In genomic region chr1:15386128-15386824, GRCh38 we compare ENCODE assay signal across 12 cellular contexts. TPM values are rescaled to one million over a fixed set of nuclear protein-coding genes. Genes with fewer than 3 reads are reported as not detected.
DNase-seq lines count a peak whose midpoint lies in the region; ATAC-seq and TF ChIP-seq lines count a peak whose summit lies in the region.
"Had no signal": no experiment of that assay in that cellular context is flagged by ENCODE, and none has a peak within 500 bp of the region (broad histone marks: within the 10 kb centered on the region; RNA-seq: fewer than 3 reads in every experiment).

No MANE protein-coding gene starts in this region.

- H3K36me3 ChIP-seq in brain microvascular endothelial cell (replicated peaks), result no peaks in the 10 kb centered on the region
- no peaks in the 10 kb centered on the region for H3K36me3 ChIP-seq in left lung

- intact Hi-C loops in left lung (cut with DNase I), result no loop called here

- no peak overlapping the region for H3K27ac ChIP-seq in brain microvascular endothelial cell
- H3K27ac ChIP-seq in left lung, result no peak overlapping the region

- in situ Hi-C loops in brain microvascular endothelial cell (cut with HindIII; ENCODE audit: low pct_ligation_motif_present, low sequenced_read_pairs), result no loop called here

- peaks cover 5 to 14% of the 10 kb centered on the region in 2 donors for H3K4me1 ChIP-seq in left lung

- H3K4me1 Mint-ChIP-seq in activated CD8-positive, alpha-beta memory T cell treated with anti-CD3 and anti-CD28 coated beads, Interleukin-2, amount 10 ng/mL, durations not matched to agents 7 days and 5 days, result peaks cover 14% of the 10 kb centered on the region
- H3K4me1 Mint-ChIP-seq in stimulated activated naive CD8-positive, alpha-beta T cell treated with anti-CD3 and anti-CD28 coated beads, Interleukin-15, amount 100 ng/mL, for 72 hours, result peaks cover 32% of the 10 kb centered on the region

- H3K4me3 Mint-ChIP-seq in activated CD8-positive, alpha-beta memory T cell treated with anti-CD3 and anti-CD28 coated beads, Interleukin-2, amount 10 ng/mL, durations not matched to agents 7 days and 5 days, result no peak overlapping the region
- H3K4me3 Mint-ChIP-seq in stimulated activated naive CD8-positive, alpha-beta T cell treated with anti-CD3 and anti-CD28 coated beads, Interleukin-15, amount 100 ng/mL, for 72 hours, result peak overlapping the region in 1 of 2 donors; percentile 11

- no peaks in the 10 kb centered on the region for H3K9me3 Mint-ChIP-seq in activated CD8-positive, alpha-beta memory T cell treated with anti-CD3 and anti-CD28 coated beads, Interleukin-2, amount 10 ng/mL, durations not matched to agents 7 days and 5 days (ENCODE audit: low read depth)
- H3K9me3 Mint-ChIP-seq in stimulated activated naive CD8-positive, alpha-beta T cell treated with anti-CD3 and anti-CD28 coated beads, Interleukin-15, amount 100 ng/mL, for 72 hours, result no peaks in the 10 kb centered on the region

- ATAC-seq in activated CD8-positive, alpha-beta memory T cell treated with anti-CD3 and anti-CD28 coated beads, Interleukin-2, amount 10 ng/mL, durations not matched to agents 7 days and 5 days, result peak; percentile 27
- ATAC-seq in left lung, result peak; percentile 27
- ATAC-seq in stimulated activated naive CD8-positive, alpha-beta T cell treated with anti-CD3 and anti-CD28 coated beads, Interleukin-15, amount 100 ng/mL, for 72 hours, result peak; percentile 42
- ATAC-seq in HG03045 (IDR thresholded peaks at IDR 0.05; ENCODE audit: unreplicated experiment), result no peak
- ATAC-seq in GM21515 (IDR thresholded peaks at IDR 0.05; ENCODE audit: unreplicated experiment), result no peak

- CTCF ChIA-PET in activated CD8-positive, alpha-beta memory T cell treated with anti-CD3 and anti-CD28 coated beads, Interleukin-2, amount 10 ng/mL, durations not matched to agents 7 days and 5 days (lab: Charles Lee), result interaction anchor here (0.8 to 3.3 kb wide), 6 partner anchors 19 to 258 kb away, joined by 3 to 12 read pairs (median 3); partner anchors contain the start of gene CASP9

- no peaks in the 10 kb centered on the region for H3K9me3 ChIP-seq in left lung

- H3K27me3 ChIP-seq in brain microvascular endothelial cell (replicated peaks) (no peaks in the 10 kb centered on the region), left lung (peaks cover 0 to 45% of the 10 kb centered on the region in 2 donors)

- no peaks in the 10 kb centered on the region for H3K36me3 Mint-ChIP-seq in activated CD8-positive, alpha-beta memory T cell treated with anti-CD3 and anti-CD28 coated beads, Interleukin-2, amount 10 ng/mL, durations not matched to agents 7 days and 5 days

- H3K27me3 Mint-ChIP-seq in activated CD8-positive, alpha-beta memory T cell treated with anti-CD3 and anti-CD28 coated beads, Interleukin-2, amount 10 ng/mL, durations not matched to agents 7 days and 5 days, result peaks cover 40% of the 10 kb centered on the region
- H3K27me3 Mint-ChIP-seq in stimulated activated naive CD8-positive, alpha-beta T cell treated with anti-CD3 and anti-CD28 coated beads, Interleukin-15, amount 100 ng/mL, for 72 hours, result peaks cover 66% of the 10 kb centered on the region

- H3K27ac Mint-ChIP-seq in activated CD8-positive, alpha-beta memory T cell treated with anti-CD3 and anti-CD28 coated beads, Interleukin-2, amount 10 ng/mL, durations not matched to agents 7 days and 5 days, result no peak overlapping the region
- no peak overlapping the region for H3K27ac Mint-ChIP-seq in stimulated activated naive CD8-positive, alpha-beta T cell treated with anti-CD3 and anti-CD28 coated beads, Interleukin-15, amount 100 ng/mL, for 72 hours

- peak; percentile 43 for DNase-seq in activated CD8-positive, alpha-beta memory T cell treated with anti-CD3 and anti-CD28 coated beads, Interleukin-2, amount 10 ng/mL, durations not matched to agents 7 days and 5 days
- no peak for DNase-seq in activated CD8-positive, alpha-beta memory T cell treated with anti-CD3 and anti-CD28 coated beads for 24 hours
- DNase-seq in brain microvascular endothelial cell, result no peak
- no peak for DNase-seq in left lung
- peak in 1 of 2 donors; percentile 9 for DNase-seq in stimulated activated naive CD8-positive, alpha-beta T cell treated with anti-CD3 and anti-CD28 coated beads, Interleukin-15, amount 100 ng/mL, for 72 hours
- no peak for DNase-seq in mesenteric fat pad (ENCODE audit: low spot score)
- DNase-seq: activated CD4-positive, alpha-beta T cell treated with anti-CD3 and anti-CD28 coated beads, Interleukin-2, amount 50 U/mL, for 4 hours; NCI-H1105 treated with DMSO at 0.1 percent for 48 hours; right cardiac atrium had no signal

- TF ChIP-seq CTCF in brain microvascular endothelial cell (IDR thresholded peaks at IDR 0.05; ENCODE audit: low read depth, low read length, missing control alignments), result no peak
- no peak for TF ChIP-seq CTCF in left lung (IDR thresholded peaks at IDR 0.05)

- H3K4me3 ChIP-seq in brain microvascular endothelial cell (ENCODE audit: low read depth, low read length) (peak overlapping the region; percentile 1), left lung (no peak overlapping the region)

RNA-seq across cellular contexts. Expression of gene EFHD2, which starts 23.4 kb away (rescaled TPM):
- total RNA-seq in activated CD8-positive, alpha-beta memory T cell treated with anti-CD3 and anti-CD28 coated beads, Interleukin-2, amount 10 ng/mL, durations not matched to agents 7 days and 5 days, result 10 to 100 TPM; 95.4 to 98.9 TPM
- total RNA-seq in left lung (100 to 1,000 TPM in 1 of 2 donors, 10 to 100 TPM in 1; 44.6 to 107 TPM), mesenteric fat pad (52.4 TPM)

RNA-seq across cellular contexts. Expression of gene CTRC, which starts 52.0 kb away (rescaled TPM):
- total RNA-seq in activated CD8-positive, alpha-beta memory T cell treated with anti-CD3 and anti-CD28 coated beads, Interleukin-2, amount 10 ng/mL, durations not matched to agents 7 days and 5 days, result under 1 TPM; 0.68 to 0.93 TPM
- total RNA-seq in left lung (under 1 TPM in 1 of 2 donors, not detected in 1; 0.81 TPM), mesenteric fat pad (1.5 TPM)
- total RNA-seq: bronchial epithelial cell had no signal

Comparison
In these comparisons a context has a peak if more than half of its experiments do, and no peak if none do; other contexts are left out.
1. ATAC-seq: peak in activated CD8-positive, alpha-beta memory T cell treated with anti-CD3 and anti-CD28 coated beads, Interleukin-2, amount 10 ng/mL, durations not matched to agents 7 days and 5 days (single experiment), left lung (single experiment) and stimulated activated naive CD8-positive, alpha-beta T cell treated with anti-CD3 and anti-CD28 coated beads, Interleukin-15, amount 100 ng/mL, for 72 hours (single experiment); none in HG03045 (single experiment) and GM21515 (single experiment).